In the genomic region with DNA sequence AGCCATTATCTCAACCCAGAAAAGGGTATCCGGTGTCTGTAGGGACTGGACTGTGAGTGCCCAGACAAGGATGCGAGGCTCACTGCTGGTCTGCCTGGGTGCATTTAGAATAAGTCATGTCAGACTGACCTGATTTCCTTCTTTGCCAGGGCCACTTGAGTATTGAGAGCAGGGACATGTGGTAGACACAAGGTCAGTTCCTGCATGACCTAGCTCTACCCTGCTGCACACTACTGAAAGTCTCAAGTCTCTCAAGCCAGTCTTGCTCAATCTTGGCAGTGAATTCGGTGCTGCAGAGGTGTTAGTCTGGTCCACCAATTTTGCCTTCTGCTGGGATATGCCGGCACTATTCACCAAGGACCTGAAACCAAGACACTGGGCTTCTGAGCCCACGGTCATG, we compare ENCODE assay signal across 37 cellular contexts.
"Had no signal": no experiment of that assay in that cellular context is flagged by ENCODE, and none has a peak within 500 bp of the region (broad histone marks: within the 10 kb centered on the region; RNA-seq: fewer than 3 reads in every experiment).

No MANE protein-coding gene starts in this region.

- H3K4me1 Mint-ChIP-seq: activated B cell treated with CpG ODN at 0.5 μM for 24 hours; activated CD4-positive, alpha-beta memory T cell treated with anti-CD3 and anti-CD28 coated beads, Interleukin-2, amount 10 ng/mL, durations not matched to agents 7 days and 5 days; activated CD8-positive, alpha-beta memory T cell treated with anti-CD3 and anti-CD28 coated beads, Interleukin-2, amount 10 ng/mL, durations not matched to agents 7 days and 5 days; activated naive CD4-positive, alpha-beta T cell treated with anti-CD3 and anti-CD28 coated beads, Interleukin-2, amount 10 ng/mL, durations not matched to agents 7 days and 5 days; activated naive CD8-positive, alpha-beta T cell treated with anti-CD3 and anti-CD28 coated beads, Interleukin-2, amount 50 U/mL, for 24 hours; brain had no signal

- H3K36me3 Mint-ChIP-seq: activated CD8-positive, alpha-beta memory T cell treated with anti-CD3 and anti-CD28 coated beads, Interleukin-2, amount 10 ng/mL, durations not matched to agents 7 days and 5 days; activated naive CD4-positive, alpha-beta T cell treated with anti-CD3 and anti-CD28 coated beads, Interleukin-2, amount 10 ng/mL, durations not matched to agents 7 days and 5 days; activated naive CD8-positive, alpha-beta T cell; brain had no signal

- H3K9me3 ChIP-seq: MG63, Peyer's patch had no signal

- H3K27me3 Mint-ChIP-seq: activated CD4-positive, alpha-beta memory T cell treated with anti-CD3 and anti-CD28 coated beads, Interleukin-2, amount 10 ng/mL, durations not matched to agents 7 days and 5 days; activated CD8-positive, alpha-beta memory T cell treated with anti-CD3 and anti-CD28 coated beads, Interleukin-2, amount 10 ng/mL, durations not matched to agents 7 days and 5 days; activated naive CD4-positive, alpha-beta T cell treated with anti-CD3 and anti-CD28 coated beads, Interleukin-2, amount 10 ng/mL, durations not matched to agents 7 days and 5 days had no signal

- H3K9me3 Mint-ChIP-seq: activated B cell treated with CpG ODN at 0.5 μM for 24 hours; activated CD4-positive, alpha-beta memory T cell treated with anti-CD3 and anti-CD28 coated beads, Interleukin-2, amount 10 ng/mL, durations not matched to agents 7 days and 5 days; activated naive CD4-positive, alpha-beta T cell treated with anti-CD3 and anti-CD28 coated beads, Interleukin-2, amount 10 ng/mL, durations not matched to agents 7 days and 5 days; activated naive CD8-positive, alpha-beta T cell treated with anti-CD3 and anti-CD28 coated beads, Interleukin-2, amount 50 U/mL, for 24 hours; brain had no signal

- H3K4me1 ChIP-seq: Peyer's patch had no signal

- H3K27ac Mint-ChIP-seq: activated B cell treated with CpG ODN at 0.5 μM for 24 hours; activated CD4-positive, alpha-beta memory T cell treated with anti-CD3 and anti-CD28 coated beads, Interleukin-2, amount 10 ng/mL, durations not matched to agents 7 days and 5 days; activated CD8-positive, alpha-beta memory T cell treated with anti-CD3 and anti-CD28 coated beads, Interleukin-2, amount 10 ng/mL, durations not matched to agents 7 days and 5 days; activated naive CD4-positive, alpha-beta T cell treated with anti-CD3 and anti-CD28 coated beads, Interleukin-2, amount 10 ng/mL, durations not matched to agents 7 days and 5 days; activated naive CD8-positive, alpha-beta T cell; activated naive CD8-positive, alpha-beta T cell treated with anti-CD3 and anti-CD28 coated beads, Interleukin-2, amount 50 U/mL, for 24 hours; brain had no signal

- H3K27me3 ChIP-seq: MG63, Peyer's patch had no signal

- H3K4me3 Mint-ChIP-seq: activated B cell treated with CpG ODN at 0.5 μM for 24 hours; activated CD4-positive, alpha-beta memory T cell treated with anti-CD3 and anti-CD28 coated beads, Interleukin-2, amount 10 ng/mL, durations not matched to agents 7 days and 5 days; activated CD8-positive, alpha-beta memory T cell treated with anti-CD3 and anti-CD28 coated beads, Interleukin-2, amount 10 ng/mL, durations not matched to agents 7 days and 5 days; activated naive CD4-positive, alpha-beta T cell treated with anti-CD3 and anti-CD28 coated beads, Interleukin-2, amount 10 ng/mL, durations not matched to agents 7 days and 5 days; activated naive CD8-positive, alpha-beta T cell; activated naive CD8-positive, alpha-beta T cell treated with anti-CD3 and anti-CD28 coated beads, Interleukin-2, amount 50 U/mL, for 24 hours; brain had no signal

- H3K4me3 ChIP-seq: MG63, Peyer's patch had no signal

- DNase-seq: activated B cell treated with CpG ODN at 0.5 μM for 24 hours; activated CD4-positive, alpha-beta memory T cell treated with anti-CD3 and anti-CD28 coated beads, Interleukin-2, amount 10 ng/mL, durations not matched to agents 7 days and 5 days; activated CD4-positive, alpha-beta T cell treated with anti-CD3 and anti-CD28 coated beads for 4 hours; activated CD4-positive, CD25-positive, alpha-beta regulatory T cell treated with anti-CD3 and anti-CD28 coated beads, Interleukin-2, amount 50 U/mL, for 72 hours; activated CD8-positive, alpha-beta memory T cell treated with anti-CD3 and anti-CD28 coated beads for 24 hours; activated CD8-positive, alpha-beta memory T cell treated with anti-CD3 and anti-CD28 coated beads, Interleukin-2, amount 10 ng/mL, durations not matched to agents 7 days and 5 days; activated CD8-positive, alpha-beta memory T cell treated with anti-CD3 and anti-CD28 coated beads, Interleukin-2, amount 50 U/mL, for 48 hours; activated effector memory CD4-positive, alpha-beta T cell treated with Interleukin-2 at 50 U/mL for 16 hours; activated naive CD4-positive, alpha-beta T cell treated with anti-CD3 and anti-CD28 coated beads, Interleukin-2, amount 10 ng/mL, durations not matched to agents 7 days and 5 days; activated naive CD8-positive, alpha-beta T cell treated with anti-CD3 and anti-CD28 coated beads, Interleukin-2, amount 50 U/mL, for 24 hours; activated T-cell treated with anti-CD3 and anti-CD28 coated beads, Interleukin-2, amount 50 U/mL, for 48 hours; anterior cingulate cortex; central memory CD4-positive, alpha-beta T cell; Kasumi-1; KG1; MG63; NCI-H1048; NCI-H1417; NCI-H146; NCI-H187; NCI-H2029 treated with DMSO at 0.1 percent for 48 hours; NCI-H2107; NCI-H2171; NCI-H510A; NCI-H526; NCI-H748 treated with DMSO at 0.1 percent for 48 hours; NK-92 treated with Interleukin-12 subunit alpha and Interleukin-12 subunit beta, amount 100 ng/mL, for 24 hours; PC-3; Peyer's patch; SW 1271; T-helper 1 cell; T-helper 2 cell; T-helper 9 cell had no signal

- H3K27ac ChIP-seq: Peyer's patch, RWPE1, VCaP had no signal

- H3K36me3 ChIP-seq: MG63, Peyer's patch had no signal
